ENCODE assay signal across 8 cellular contexts in genomic region chr5:73693573-73694061, GRCh38.
DNase-seq lines count a peak whose midpoint lies in the region; ATAC-seq and TF ChIP-seq lines count a peak whose summit lies in the region.

No MANE protein-coding gene starts in this region.

- intact Hi-C loops in CD14-positive monocyte (cut with micrococcal nuclease): no loop called here

- H3K36me3 Mint-ChIP-seq in CD14-positive monocyte: no peaks in the 10 kb centered on the region
- no peaks in the 10 kb centered on the region for H3K36me3 Mint-ChIP-seq in stimulated activated effector memory CD8-positive, alpha-beta T cell treated with anti-CD3 and anti-CD28 coated beads, Interleukin-12 subunit alpha, Interleukin-12 subunit beta, amount 100 ng/mL, for 72 hours

- H3K9me3 ChIP-seq in NT2/D1 (ENCODE audit: insufficient read depth, low read length): no peaks in the 10 kb centered on the region

- no peak overlapping the region for H3K27ac Mint-ChIP-seq in CD14-positive monocyte
- no peak overlapping the region for H3K27ac Mint-ChIP-seq in stimulated activated effector memory CD8-positive, alpha-beta T cell treated with anti-CD3 and anti-CD28 coated beads, Interleukin-12 subunit alpha, Interleukin-12 subunit beta, amount 100 ng/mL, for 72 hours

- H3K9ac ChIP-seq in NT2/D1 (ENCODE audit: insufficient read length, low read depth): no peak overlapping the region

- H3K9me3 Mint-ChIP-seq in CD14-positive monocyte: peaks cover 0 to 1% (median 0%) of the 10 kb centered on the region in 7 donors
- no peaks in the 10 kb centered on the region for H3K9me3 Mint-ChIP-seq in stimulated activated effector memory CD8-positive, alpha-beta T cell treated with anti-CD3 and anti-CD28 coated beads, Interleukin-12 subunit alpha, Interleukin-12 subunit beta, amount 100 ng/mL, for 72 hours

- peak; percentile 25 for ATAC-seq in GM21367 (IDR thresholded peaks at IDR 0.05; ENCODE audit: unreplicated experiment)
- ATAC-seq in stimulated activated effector memory CD8-positive, alpha-beta T cell treated with anti-CD3 and anti-CD28 coated beads, Interleukin-12 subunit alpha, Interleukin-12 subunit beta, amount 100 ng/mL, for 72 hours: no peak

- H3K4me1 Mint-ChIP-seq in CD14-positive monocyte: peaks cover 12% of the 10 kb centered on the region
- H3K4me1 Mint-ChIP-seq in stimulated activated effector memory CD8-positive, alpha-beta T cell treated with anti-CD3 and anti-CD28 coated beads, Interleukin-12 subunit alpha, Interleukin-12 subunit beta, amount 100 ng/mL, for 72 hours: peaks cover 30% of the 10 kb centered on the region

- no peaks in the 10 kb centered on the region for H3K27me3 ChIP-seq in NT2/D1 (ENCODE audit: insufficient read depth, insufficient read length)

- H3K36me3 ChIP-seq in NT2/D1 (ENCODE audit: insufficient read depth, insufficient read length, low read length): no peaks in the 10 kb centered on the region

- H3K4me3 Mint-ChIP-seq in CD14-positive monocyte: no peak overlapping the region
- peak overlapping the region; percentile 3 for H3K4me3 Mint-ChIP-seq in stimulated activated effector memory CD8-positive, alpha-beta T cell treated with anti-CD3 and anti-CD28 coated beads, Interleukin-12 subunit alpha, Interleukin-12 subunit beta, amount 100 ng/mL, for 72 hours

- H3K4me1 ChIP-seq in NT2/D1 (ENCODE audit: insufficient read depth, insufficient read length): peaks cover 2% of the 10 kb centered on the region

- peaks cover 0 to 4% (median 0%) of the 10 kb centered on the region in 3 donors for H3K27me3 Mint-ChIP-seq in CD14-positive monocyte (ENCODE audit: low read depth in 3 of 3)

- TF ChIP-seq CTCF in CD14-positive monocyte (IDR thresholded peaks at IDR 0.05): peak; percentile 23
- TF ChIP-seq CTCF in fibroblast of pulmonary artery (IDR thresholded peaks at IDR 0.05; ENCODE audit: low read length, missing control alignments): peak; percentile 70

- DNase-seq in CD14-positive monocyte (ENCODE audit: low spot score): no peak
- peak; percentile 44 for DNase-seq in NT2/D1 (ENCODE audit: low read depth, low spot score)
- DNase-seq in fibroblast of pulmonary artery (ENCODE audit: low read depth): peak; percentile 71
- DNase-seq in stimulated activated effector memory CD8-positive, alpha-beta T cell treated with anti-CD3 and anti-CD28 coated beads, Interleukin-12 subunit alpha, Interleukin-12 subunit beta, amount 100 ng/mL, for 72 hours (ENCODE audit: low spot score in 2 of 2): no peak
- no peak for DNase-seq in activated effector memory CD4-positive, alpha-beta T cell treated with Interleukin-2 at 50 U/mL for 16 hours
- DNase-seq in stimulated activated CD4-positive, alpha-beta T cell treated with anti-CD3 and anti-CD28 coated beads, Interleukin-15, amount 100 ng/mL, for 24 hours: no peak
- DNase-seq in activated effector memory CD4-positive, alpha-beta T cell treated with anti-CD3 and anti-CD28 coated beads, Interleukin-2, amount 50 U/mL, for 16 hours: no peak

- H3K4me3 ChIP-seq in NT2/D1 (ENCODE audit: insufficient read length, low read depth): no peak overlapping the region
- no peak overlapping the region for H3K4me3 ChIP-seq in fibroblast of pulmonary artery (replicated peaks; ENCODE audit: low read depth, low read length)

Comparison
In these comparisons a context has a peak if more than half of its experiments do, and no peak if none do; other contexts are left out.
1. DNase-seq: peak in NT2/D1 (single experiment) and fibroblast of pulmonary artery (single experiment); none in CD14-positive monocyte (single experiment), stimulated activated effector memory CD8-positive, alpha-beta T cell treated with anti-CD3 and anti-CD28 coated beads, Interleukin-12 subunit alpha, Interleukin-12 subunit beta, amount 100 ng/mL, for 72 hours (0 of 2), activated effector memory CD4-positive, alpha-beta T cell treated with Interleukin-2 at 50 U/mL for 16 hours (single experiment), stimulated activated CD4-positive, alpha-beta T cell treated with anti-CD3 and anti-CD28 coated beads, Interleukin-15, amount 100 ng/mL, for 24 hours (single experiment) and activated effector memory CD4-positive, alpha-beta T cell treated with anti-CD3 and anti-CD28 coated beads, Interleukin-2, amount 50 U/mL, for 16 hours (single experiment).